In genomic region chr11:88039512-88040496, GRCh38 we compare ENCODE assay signal across 1 cellular context.
TF ChIP-seq lines count a peak whose summit lies in the region.

No MANE protein-coding gene starts in this region.

TF ChIP-seq in H1, 55 proteins besides CTCF, POLR2A, EP300 and RAD21 (continued from another document):
- no peak for TF ChIP-seq ATF3 (IDR thresholded peaks at IDR 0.05; ENCODE audit: insufficient read depth, low read depth, low read length)
- no peak for TF ChIP-seq KDM5A (IDR thresholded peaks at IDR 0.05; ENCODE audit: low read length)
- TF ChIP-seq SIN3A (conservative IDR thresholded peaks at IDR 0.05 in 1 of 2, IDR thresholded peaks at IDR 0.05 in 1 of 2; ENCODE audit: low read depth in 1 of 2, low read length in 2 of 2), result no peak
- no peak for TF ChIP-seq SP4 (IDR thresholded peaks at IDR 0.05; ENCODE audit: low read length)
- TF ChIP-seq CREB1 (IDR thresholded peaks at IDR 0.05), result no peak
- TF ChIP-seq MAX (IDR thresholded peaks at IDR 0.05), result no peak
